ENCODE assay signal across 11 cellular contexts in genomic region chr20:35326021-35326731, GRCh38. TPM values are rescaled to one million over a fixed set of nuclear protein-coding genes. Genes with fewer than 3 reads are reported as not detected.
DNase-seq lines count a peak whose midpoint lies in the region; ATAC-seq, FAIRE-seq and TF ChIP-seq lines count a peak whose summit lies in the region.
"Had no signal": no experiment of that assay in that cellular context is flagged by ENCODE, and none has a peak within 500 bp of the region (broad histone marks: within the 10 kb centered on the region; RNA-seq: fewer than 3 reads in every experiment).

No MANE protein-coding gene starts in this region.

- H3K4me1 ChIP-seq in K562 (replicated peaks in 1 of 2; ENCODE audit: control insufficient read depth in 2 of 2, insufficient read depth in 2 of 2, low read length in 2 of 2): peaks cover 14 to 41% of the 10 kb centered on the region in 2 experiments
- peaks cover 4 to 13% of the 10 kb centered on the region in 2 donors for H3K4me1 ChIP-seq in neuronal stem cell (ENCODE audit: control insufficient read depth in 2 of 2, insufficient read depth in 1 of 2, low read depth in 1 of 2, low read length in 2 of 2)
- H3K4me1 ChIP-seq in PC-3 (ENCODE audit: insufficient read depth, low read length): peaks cover 26% of the 10 kb centered on the region

- H3K4me3 ChIP-seq in K562 (no peak overlapping the region), neuronal stem cell (ENCODE audit: low read length in 2 of 2) (no peak overlapping the region), PC-3 (ENCODE audit: low read length) (no peak overlapping the region)

- TF ChIP-seq POLR2A in K562 (conservative IDR thresholded peaks at IDR 0.05): no peak

- WGBS in K562 (ENCODE audit: insufficient coverage, low coverage, missing lambda C conversion rate): 44% methylated on average over 11 of the region's 11 CpGs
- WGBS in neuronal stem cell (ENCODE audit: extremely low coverage in 2 of 2, insufficient read length in 2 of 2, insufficient replicate concordance in 1 of 2), 2 donors: no CpG with 5 or more reads among the region's 11 CpGs

- no peaks in the 10 kb centered on the region for H3K27me3 Mint-ChIP-seq in CD4-positive, alpha-beta T cell

- no peak overlapping the region for H3K4ac ChIP-seq in neuronal stem cell (ENCODE audit: low read length)

- no peaks in the 10 kb centered on the region for H4K20me1 ChIP-seq in K562 (replicated peaks; ENCODE audit: control insufficient read depth, insufficient read depth, low read length)
- no peaks in the 10 kb centered on the region for H4K20me1 ChIP-seq in PC-3 (ENCODE audit: low read length)

- no peak overlapping the region for H3K9ac ChIP-seq in K562 (ENCODE audit: insufficient read depth in 1 of 2, low read depth in 2 of 2, low read length in 2 of 2)
- H3K9ac ChIP-seq in neuronal stem cell (ENCODE audit: low read depth, low read length, poor library complexity): no peak overlapping the region
- H3K9ac ChIP-seq in PC-3 (ENCODE audit: low read length): no peak overlapping the region
- H3K9ac ChIP-seq: KMS-11 had no signal

- in situ Hi-C loops in K562 (cut with MboI): no loop called here

- no peak for FAIRE-seq in K562 (lab: Jason Lieb, UNC)
- FAIRE-seq: TTC549 had no signal

- H3K23ac ChIP-seq in neuronal stem cell (ENCODE audit: low read depth, low read length, poor library complexity): no peak overlapping the region

- TF ChIP-seq CTCF in K562 (IDR thresholded peaks at IDR 0.05 in 2 of 3, conservative IDR thresholded peaks at IDR 0.05 in 1 of 3; ENCODE audit: insufficient read depth in 2 of 3, low read depth in 1 of 3, low read length in 3 of 3) (no peak), PC-3 (conservative IDR thresholded peaks at IDR 0.05; ENCODE audit: low read depth, low read length) (no peak)
- TF ChIP-seq CTCF in CD4-positive, alpha-beta T cell (IDR thresholded peaks at IDR 0.05): no peak

- H3K27me3 ChIP-seq in K562 (ENCODE audit: control insufficient read depth in 2 of 2, insufficient read depth in 2 of 2, low read length in 2 of 2) (no peaks in the 10 kb centered on the region), neuronal stem cell (ENCODE audit: control insufficient read depth in 3 of 3, insufficient read depth in 3 of 3, low read depth in 1 of 3, low read length in 3 of 3) (no peaks in the 10 kb centered on the region), PC-3 (ENCODE audit: low read length) (no peaks in the 10 kb centered on the region)
- H3K27me3 ChIP-seq in CD4-positive, alpha-beta T cell (ENCODE audit: control insufficient read depth, insufficient read depth, low read length): no peaks in the 10 kb centered on the region

- no peak overlapping the region for H3K18ac ChIP-seq in neuronal stem cell (ENCODE audit: low read length)

- no peak overlapping the region for H3K27ac Mint-ChIP-seq in CD4-positive, alpha-beta T cell

- H2BK12ac ChIP-seq in neuronal stem cell (ENCODE audit: low read length): no peak overlapping the region

- intact Hi-C loops in K562 (cut with micrococcal nuclease) (no loop called here), PC-3 (cut with micrococcal nuclease) (no loop called here)
- intact Hi-C loops in CD4-positive, alpha-beta T cell (cut with DNase I, micrococcal nuclease): no loop called here

- TF ChIP-seq RAD21 in K562 (CRISPR knock-in tag; conservative IDR thresholded peaks at IDR 0.05 in 1 of 2, IDR thresholded peaks at IDR 0.05 in 1 of 2): no peak

- H3K9me3 Mint-ChIP-seq in CD4-positive, alpha-beta T cell: no peaks in the 10 kb centered on the region

- CTCF ChIA-PET in K562 (lab: Yijun Ruan, JAX; ENCODE audit: low intra/inter-chr PET ratio): no interaction called here
- CTCF ChIA-PET in PC-3 (lab: Charles Lee): no interaction called here
- CTCF ChIA-PET in CD4-positive, alpha-beta T cell (lab: Charles Lee): interaction anchor here (0.6 kb wide), 1 partner anchor 16 kb away, joined by 3 read pairs; no protein-coding TSS in a partner anchor

- peaks cover 7% of the 10 kb centered on the region for H3K36me3 Mint-ChIP-seq in CD4-positive, alpha-beta T cell (ENCODE audit: low read depth)

- H3K27ac ChIP-seq in K562 (ENCODE audit: extremely low read depth, low read depth, low read length) (peak overlapping the region; percentile 27; the same call in 1 of the 3 replicates), neuronal stem cell (replicated peaks; ENCODE audit: low read length) (no peak overlapping the region), PC-3 (ENCODE audit: low read length) (no peak overlapping the region)
- no peak overlapping the region for H3K27ac ChIP-seq in CD4-positive, alpha-beta T cell (ENCODE audit: low read depth, low read length)
- H3K27ac ChIP-seq: KMS-11 had no signal

- no peaks in the 10 kb centered on the region for H3K79me2 ChIP-seq in K562 (ENCODE audit: control insufficient read depth, insufficient read depth, low read length)
- H3K79me2 ChIP-seq in PC-3 (ENCODE audit: low read length): no peaks in the 10 kb centered on the region

- POLR2A ChIA-PET in K562 (lab: Yijun Ruan, JAX) (interaction anchor here (0.7 kb wide), 1 partner anchor 27 kb away, joined by 3 read pairs; no protein-coding TSS in a partner anchor), PC-3 (lab: Charles Lee; ENCODE audit: unreplicated experiment) (interaction anchor here (0.6 kb wide), 1 partner anchor 69 kb away, joined by 3 read pairs; no protein-coding TSS in a partner anchor)
- POLR2A ChIA-PET in CD4-positive, alpha-beta T cell (lab: Charles Lee): no interaction called here

- ATAC-seq in K562: no peak
- no peak for ATAC-seq in GM18511 (IDR thresholded peaks at IDR 0.05; ENCODE audit: unreplicated experiment)
- no peak for ATAC-seq in PC-3
- no peak for ATAC-seq in CD4-positive, alpha-beta T cell (ENCODE audit: poor library complexity)

- peaks cover 13% of the 10 kb centered on the region for H3K36me3 ChIP-seq in K562 (ENCODE audit: control insufficient read depth, insufficient read depth, low read length)
- no peaks in the 10 kb centered on the region for H3K36me3 ChIP-seq in neuronal stem cell (replicated peaks in 1 of 2; ENCODE audit: control insufficient read depth in 2 of 2, insufficient read depth in 2 of 2, low read length in 2 of 2)
- H3K36me3 ChIP-seq in PC-3 (ENCODE audit: low read depth, low read length): no peaks in the 10 kb centered on the region

- no peak overlapping the region for H2BK5ac ChIP-seq in neuronal stem cell (ENCODE audit: low read length)

- TF ChIP-seq EP300 in K562 (IDR thresholded peaks at IDR 0.05; ENCODE audit: low read length): no peak

- H4K8ac ChIP-seq in neuronal stem cell (ENCODE audit: low read depth, low read length): no peak overlapping the region

- no peak overlapping the region for H2AK5ac ChIP-seq in neuronal stem cell (ENCODE audit: low read depth, low read length)

- H3K79me1 ChIP-seq in neuronal stem cell (ENCODE audit: low read depth, low read length): no peaks in the 10 kb centered on the region

- no peaks in the 10 kb centered on the region for H3K4me1 Mint-ChIP-seq in CD4-positive, alpha-beta T cell (ENCODE audit: low read depth)

- H4K91ac ChIP-seq in neuronal stem cell (ENCODE audit: low read depth, low read length, poor library complexity): no peak overlapping the region

- no peak overlapping the region for H3K4me3 Mint-ChIP-seq in CD4-positive, alpha-beta T cell

- H2BK120ac ChIP-seq in neuronal stem cell (ENCODE audit: low read depth, low read length): no peak overlapping the region

- H3F3A ChIP-seq in PC-3 (ENCODE audit: low read length, unreplicated experiment): no peaks in the 10 kb centered on the region

- no peak overlapping the region for H3K14ac ChIP-seq in neuronal stem cell (ENCODE audit: low read length)

- H3K9me1 ChIP-seq in K562 (ENCODE audit: control insufficient read depth, insufficient read depth, low read length): no peaks in the 10 kb centered on the region

- H2AFZ ChIP-seq in K562 (ENCODE audit: low read depth, low read length) (peak overlapping the region; percentile 12; the same call in 1 of the 2 replicates), neuronal stem cell (ENCODE audit: low read length) (peak overlapping the region; percentile 78), PC-3 (ENCODE audit: low read length) (no peak overlapping the region)

- H3K4me2 ChIP-seq in K562 (ENCODE audit: insufficient read depth, low read length): peak overlapping the region; percentile 26; the same call in 1 of the 2 replicates
- H3K4me2 ChIP-seq in neuronal stem cell (ENCODE audit: insufficient read depth, low read length, poor library complexity, severe bottlenecking): no peak overlapping the region
- H3K4me2 ChIP-seq in PC-3 (ENCODE audit: low read length): no peak overlapping the region
- H3K4me2 ChIP-seq: KMS-11 had no signal

- no peaks in the 10 kb centered on the region for H3K9me2 ChIP-seq in PC-3 (replicated peaks; ENCODE audit: low read length)

- H3K9me3 ChIP-seq in K562 (replicated peaks; ENCODE audit: control insufficient read depth, insufficient read depth, low read depth, low read length) (no peaks in the 10 kb centered on the region), neuronal stem cell (replicated peaks in 1 of 2; ENCODE audit: control insufficient read depth in 2 of 2, insufficient read depth in 1 of 2, low read depth in 1 of 2, low read length in 2 of 2) (no peaks in the 10 kb centered on the region), PC-3 (ENCODE audit: low read length) (no peaks in the 10 kb centered on the region)
- no peaks in the 10 kb centered on the region for H3K9me3 ChIP-seq in CD4-positive, alpha-beta T cell (ENCODE audit: control insufficient read depth, low read length)

- BruUV-seq in K562 (replicated peaks; lab: Mats Ljungman, UMichigan): no TSS peak
- BruUV-seq in PC-3 (replicated peaks; lab: Mats Ljungman, UMichigan): no TSS peak

- no peak overlapping the region for H2BK15ac ChIP-seq in neuronal stem cell (ENCODE audit: low read length)

- DNase-seq in EH (ENCODE audit: low read depth): peak; percentile 34
- peak; percentile 20 for DNase-seq in NCI-H2227 treated with DMSO at 0.1 percent for 48 hours (lab: John Stamatoyannopoulos, UW)
- DNase-seq in K562 (ENCODE audit: extremely low read depth in 1 of 4, low spot score in 3 of 4): no peak
- DNase-seq in neuronal stem cell (ENCODE audit: low spot score): no peak
- DNase-seq in PC-3: no peak
- DNase-seq in CD4-positive, alpha-beta T cell: no peak
- no peak for DNase-seq in activated CD4-positive, alpha-beta T cell treated with anti-CD3 and anti-CD28 coated beads for 4 hours
- DNase-seq: kidney glomerular epithelial cell had no signal

RNA-seq across cellular contexts. Expression of gene FAM83C, which starts 34.0 kb away (rescaled TPM):
- total RNA-seq in K562 (2011; cell fraction: chromatin; rRNA removed; ENCODE audit: low replicate concordance): not detected in 2 replicates
- not detected in 2 replicates for total RNA-seq in K562 (2011; cell fraction: nucleolus; rRNA removed)
- total RNA-seq in K562 (2011; cell fraction: nucleoplasm; rRNA removed): not detected in 2 replicates
- total RNA-seq in K562 (2014; rRNA removed): not detected in 2 replicates
- total RNA-seq in K562 (2014; rRNA removed; fragmentation: Illumina TruSeq; extraction: Trizol): not detected in 2 replicates
- total RNA-seq in K562 (2015; rRNA removed; fragmentation: Illumina TruSeq; extraction: Trizol): not detected in 2 replicates
- not detected in 2 replicates for total RNA-seq in K562 (2021)
- not detected in 2 replicates for polyA plus RNA-seq in K562 (2011; rRNA removed)
- polyA plus RNA-seq in K562 (2011; cell fraction: cytosol; rRNA removed): not detected in 2 replicates
- polyA plus RNA-seq in K562 (2011; cell fraction: nucleus; rRNA removed): 0.04 TPM in 1 of 2 replicates, not detected in the other
- not detected in 2 replicates for polyA plus RNA-seq in K562 (2012)
- not detected in 2 replicates for polyA plus RNA-seq in K562 (2014; fragmentation: Illumina TruSeq; extraction: Trizol)
- polyA plus RNA-seq in K562 (2014; fragmentation: Nextera tagmentation; extraction: Ambion mirVana): not detected
- polyA plus RNA-seq in K562 (2014; rRNA removed): not detected in 2 replicates
- polyA minus RNA-seq in K562 (2011; rRNA and poly(A)+ RNA removed): not detected in 2 replicates
- not detected in 2 replicates for polyA minus RNA-seq in K562 (2011; cell fraction: cytosol; rRNA and poly(A)+ RNA removed)
- not detected in 2 replicates for polyA minus RNA-seq in K562 (2011; cell fraction: nucleus; rRNA and poly(A)+ RNA removed)
- not detected for polyA plus RNA-seq in neuronal stem cell (2013, experiment 1 of 2)
- not detected for polyA plus RNA-seq in neuronal stem cell (2013, experiment 2 of 2)
- total RNA-seq in PC-3 (2014; rRNA removed): 0.12 TPM in 1 of 2 replicates, not detected in the other
- total RNA-seq in CD4-positive, alpha-beta T cell: not detected

RNA-seq across cellular contexts. Expression of gene EIF6, which starts 41.6 kb away (rescaled TPM):
- total RNA-seq in K562 (2011; cell fraction: chromatin; rRNA removed; ENCODE audit: low replicate concordance): 22.6 and 68.4 TPM in 2 replicates
- 89.9 and 93.2 TPM in 2 replicates for total RNA-seq in K562 (2011; cell fraction: nucleolus; rRNA removed)
- total RNA-seq in K562 (2011; cell fraction: nucleoplasm; rRNA removed): 54.0 and 63.2 TPM in 2 replicates
- total RNA-seq in K562 (2014; rRNA removed) (200 and 244 TPM in 2 replicates), K562 (2014; rRNA removed; fragmentation: Illumina TruSeq; extraction: Trizol) (132 and 180 TPM in 2 replicates), K562 (2015; rRNA removed; fragmentation: Illumina TruSeq; extraction: Trizol) (179 and 180 TPM in 2 replicates), K562 (2021) (229 and 249 TPM in 2 replicates), PC-3 (2014; rRNA removed) (292 and 294 TPM in 2 replicates)
- polyA plus RNA-seq in K562 (2011; rRNA removed) (165 and 190 TPM in 2 replicates), K562 (2014; fragmentation: Illumina TruSeq; extraction: Trizol) (247 and 288 TPM in 2 replicates), K562 (2014; fragmentation: Nextera tagmentation; extraction: Ambion mirVana) (100 to 1,000 TPM; 807 to 832 TPM), K562 (2014; rRNA removed) (230 and 241 TPM in 2 replicates)
- 339 and 577 TPM in 2 replicates for polyA plus RNA-seq in K562 (2011; cell fraction: cytosol; rRNA removed)
- polyA plus RNA-seq in K562 (2011; cell fraction: nucleus; rRNA removed): 164 and 201 TPM in 2 replicates
- polyA plus RNA-seq in K562 (2012): 165 and 193 TPM in 2 replicates
- 99.7 and 134 TPM in 2 replicates for polyA minus RNA-seq in K562 (2011; rRNA and poly(A)+ RNA removed)
- polyA minus RNA-seq in K562 (2011; cell fraction: cytosol; rRNA and poly(A)+ RNA removed): 80.7 and 88.0 TPM in 2 replicates
- 28.8 and 42.4 TPM in 2 replicates for polyA minus RNA-seq in K562 (2011; cell fraction: nucleus; rRNA and poly(A)+ RNA removed)
- 62.1 TPM for polyA plus RNA-seq in neuronal stem cell (2013, experiment 1 of 2)
- polyA plus RNA-seq in neuronal stem cell (2013, experiment 2 of 2): 63.4 TPM
- 10 to 100 TPM; 24.9 to 25.8 TPM for total RNA-seq in CD4-positive, alpha-beta T cell

RNA-seq across cellular contexts. Expression of gene MMP24OS, which starts 48.3 kb away (rescaled TPM):
- 26.2 and 52.1 TPM in 2 replicates for total RNA-seq in K562 (2011; cell fraction: chromatin; rRNA removed; ENCODE audit: low replicate concordance)
- total RNA-seq in K562 (2011; cell fraction: nucleolus; rRNA removed): 35.3 and 46.4 TPM in 2 replicates
- total RNA-seq in K562 (2011; cell fraction: nucleoplasm; rRNA removed): 35.9 and 37.4 TPM in 2 replicates
- total RNA-seq in K562 (2014; rRNA removed) (11.4 and 16.0 TPM in 2 replicates), K562 (2014; rRNA removed; fragmentation: Illumina TruSeq; extraction: Trizol) (3.8 and 5.6 TPM in 2 replicates), K562 (2015; rRNA removed; fragmentation: Illumina TruSeq; extraction: Trizol) (10.4 and 12.6 TPM in 2 replicates), K562 (2021) (38.6 and 41.5 TPM in 2 replicates), PC-3 (2014; rRNA removed) (19.5 and 22.7 TPM in 2 replicates)
- polyA plus RNA-seq in K562 (2011; rRNA removed) (13.1 and 16.3 TPM in 2 replicates), K562 (2014; fragmentation: Illumina TruSeq; extraction: Trizol) (18.8 and 25.0 TPM in 2 replicates), K562 (2014; fragmentation: Nextera tagmentation; extraction: Ambion mirVana) (1 to 10 TPM in 1 of 2 experiments, under 1 TPM in 1; 0.92 to 1.6 TPM), K562 (2014; rRNA removed) (26.5 and 33.5 TPM in 2 replicates)
- polyA plus RNA-seq in K562 (2011; cell fraction: cytosol; rRNA removed): 22.7 and 39.5 TPM in 2 replicates
- polyA plus RNA-seq in K562 (2011; cell fraction: nucleus; rRNA removed): 37.9 and 58.3 TPM in 2 replicates
- polyA plus RNA-seq in K562 (2012): 23.8 and 45.8 TPM in 2 replicates
- 5.0 and 6.8 TPM in 2 replicates for polyA minus RNA-seq in K562 (2011; rRNA and poly(A)+ RNA removed)
- polyA minus RNA-seq in K562 (2011; cell fraction: cytosol; rRNA and poly(A)+ RNA removed): 16.2 and 26.1 TPM in 2 replicates
- polyA minus RNA-seq in K562 (2011; cell fraction: nucleus; rRNA and poly(A)+ RNA removed): 20.1 and 29.2 TPM in 2 replicates
- polyA plus RNA-seq in neuronal stem cell (2013, experiment 1 of 2): 33.2 TPM
- polyA plus RNA-seq in neuronal stem cell (2013, experiment 2 of 2): 34.0 TPM
- total RNA-seq in CD4-positive, alpha-beta T cell: 10 to 100 TPM; 71.8 to 74.8 TPM

Comparison
In these comparisons a context has a peak if more than half of its experiments do, and no peak if none do; other contexts are left out.
1. DNase-seq: peak in EH (single experiment) and NCI-H2227 treated with DMSO at 0.1 percent for 48 hours (single experiment); none in K562 (0 of 4), neuronal stem cell (single experiment), PC-3 (single experiment), CD4-positive, alpha-beta T cell (0 of 10) and activated CD4-positive, alpha-beta T cell treated with anti-CD3 and anti-CD28 coated beads for 4 hours (0 of 2).